In genomic region chr18:74596959-74597661, GRCh38 we compare ENCODE assay signal across 8 cellular contexts. TPM values are rescaled to one million over a fixed set of nuclear protein-coding genes. Genes with fewer than 3 reads are reported as not detected.
DNase-seq lines count a peak whose midpoint lies in the region; FAIRE-seq and TF ChIP-seq lines count a peak whose summit lies in the region.

No MANE protein-coding gene starts in this region.

- intact Hi-C loops in activated naive CD4-positive, alpha-beta T cell treated with anti-CD3 and anti-CD28 coated beads for 36 hours (cut with micrococcal nuclease), result loop anchor here (1.0 to 5.0 kb wide), 8 partner anchors 101 to 1895 kb away; partner anchors contain the start of genes CNDP2 and TSHZ1
- intact Hi-C loops in head of caudate nucleus (cut with DNase I), result no loop called here
- intact Hi-C loops in posterior cingulate gyrus (cut with DNase I), result no loop called here

- no peaks in the 10 kb centered on the region for H3K9me3 ChIP-seq in SJCRH30 (replicated peaks)

- H3K4me1 Mint-ChIP-seq in activated naive CD4-positive, alpha-beta T cell treated with anti-CD3 and anti-CD28 coated beads for 36 hours (ENCODE audit: low read depth), result peaks cover 38% of the 10 kb centered on the region
- H3K4me1 Mint-ChIP-seq in type B pancreatic cell (ENCODE audit: unreplicated experiment), result peaks cover 20% of the 10 kb centered on the region

- peak overlapping the region; percentile 98 for H3K27ac Mint-ChIP-seq in activated naive CD4-positive, alpha-beta T cell treated with anti-CD3 and anti-CD28 coated beads for 36 hours
- peak overlapping the region; percentile 98 for H3K27ac Mint-ChIP-seq in type B pancreatic cell

- H3K27ac ChIP-seq in SJCRH30, result peak overlapping the region; percentile 87

- no peak for TF ChIP-seq CTCF in GM20000 (IDR thresholded peaks at IDR 0.05; ENCODE audit: extremely low read depth, missing control alignments)
- TF ChIP-seq CTCF in type B pancreatic cell (conservative IDR thresholded peaks at IDR 0.05), result no peak

- CTCF ChIA-PET in activated naive CD4-positive, alpha-beta T cell treated with anti-CD3 and anti-CD28 coated beads for 36 hours (lab: Charles Lee), result interaction anchor here (0.6 kb wide), 1 partner anchor 25 kb away, joined by 4 read pairs; no protein-coding TSS in a partner anchor

- peak overlapping the region; percentile 87 for H3K4me3 ChIP-seq in SJCRH30

- peaks cover 4% of the 10 kb centered on the region for H3K36me3 ChIP-seq in SJCRH30

- no peaks in the 10 kb centered on the region for H3K27me3 Mint-ChIP-seq in activated naive CD4-positive, alpha-beta T cell treated with anti-CD3 and anti-CD28 coated beads for 36 hours (ENCODE audit: low read depth)
- H3K27me3 Mint-ChIP-seq in type B pancreatic cell, result no peaks in the 10 kb centered on the region

- FAIRE-seq in HTR-8/SVneo (lab: Jason Lieb, UNC), result no peak

- peaks cover 38% of the 10 kb centered on the region for H3K36me3 Mint-ChIP-seq in activated naive CD4-positive, alpha-beta T cell treated with anti-CD3 and anti-CD28 coated beads for 36 hours (ENCODE audit: low read depth)
- peaks cover 11% of the 10 kb centered on the region for H3K36me3 Mint-ChIP-seq in type B pancreatic cell

- no peaks in the 10 kb centered on the region for H3K27me3 ChIP-seq in SJCRH30

- H3K4me3 Mint-ChIP-seq in activated naive CD4-positive, alpha-beta T cell treated with anti-CD3 and anti-CD28 coated beads for 36 hours, result peak overlapping the region; percentile 86
- H3K4me3 Mint-ChIP-seq in type B pancreatic cell, result peak overlapping the region; percentile 96

- H3K9me3 Mint-ChIP-seq in activated naive CD4-positive, alpha-beta T cell treated with anti-CD3 and anti-CD28 coated beads for 36 hours, result peaks cover 11% of the 10 kb centered on the region
- no peaks in the 10 kb centered on the region for H3K9me3 Mint-ChIP-seq in type B pancreatic cell

- H3K4me1 ChIP-seq in SJCRH30, result no peaks in the 10 kb centered on the region

- DNase-seq in DMS114 treated with DMSO at 0.1 percent for 48 hours (lab: John Stamatoyannopoulos, UW; ENCODE audit: unreplicated experiment) (peak; percentile 67), GM20000 (ENCODE audit: low spot score) (peak; percentile 68), HTR-8/SVneo (ENCODE audit: insufficient read length, low spot score) (peak; percentile 17), SJCRH30 (peak; percentile 50 to 63), head of caudate nucleus (peak; percentile 37 to 90 (median 76)), posterior cingulate gyrus (peak; percentile 58 to 95 (median 70)), type B pancreatic cell (ENCODE audit: extremely low spot score, unreplicated experiment) (peak; percentile 75)
- peak; percentile 71 for DNase-seq in activated naive CD4-positive, alpha-beta T cell treated with anti-CD3 and anti-CD28 coated beads for 36 hours

RNA-seq across cellular contexts. Expression of gene ZNF407, which starts 0.6 kb away (rescaled TPM):
- 8.5 and 9.5 TPM in 2 replicates for total RNA-seq in SJCRH30 (2014; rRNA removed; shearing (Covaris generic))
- total RNA-seq in activated naive CD4-positive, alpha-beta T cell treated with anti-CD3 and anti-CD28 coated beads for 36 hours, result 1 to 10 TPM; 9.8 to 9.9 TPM
- total RNA-seq in type B pancreatic cell (ENCODE audit: low replicate concordance), result 11.3 and 14.7 TPM in 2 replicates

Comparison
In these comparisons a context has a peak if more than half of its experiments do, and no peak if none do; other contexts are left out.
1. Peak in every context shown above with its lines: DNase-seq, H3K4me3 ChIP-seq and H3K27ac ChIP-seq.
2. DNase-seq: peak in every context shown above with its lines; median percentile 76 in head of caudate nucleus; 75 in type B pancreatic cell; 71 in activated naive CD4-positive, alpha-beta T cell treated with anti-CD3 and anti-CD28 coated beads for 36 hours; 70 in posterior cingulate gyrus; 68 in GM20000; 67 in DMS114 treated with DMSO at 0.1 percent for 48 hours; 56 in SJCRH30; 17 in HTR-8/SVneo.